ENCODE assay signal across 23 cellular contexts in the genomic region with DNA sequence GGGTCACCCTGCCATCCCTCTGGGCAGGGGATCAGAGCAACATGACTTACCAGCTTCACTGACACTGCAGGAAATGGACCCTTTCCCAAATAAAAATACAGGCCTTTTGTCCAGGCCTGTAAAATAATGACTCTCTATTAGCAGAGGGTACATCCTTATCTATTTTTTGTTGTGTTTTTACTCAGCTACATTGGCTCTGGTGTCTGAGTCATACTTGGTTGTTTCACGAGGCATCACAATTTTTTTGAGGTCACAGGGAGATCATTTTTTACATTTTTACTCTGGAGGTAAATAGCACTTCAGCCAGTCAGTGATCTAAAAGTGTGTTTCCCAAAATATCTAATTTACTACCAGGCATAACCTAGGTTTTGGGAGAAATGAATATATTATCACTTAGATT. TPM values are rescaled to one million over a fixed set of nuclear protein-coding genes. Genes with fewer than 3 reads are reported as not detected.
A peak's percentile ranks its signal among the peaks of the same experiment; 100 is the strongest.
DNase-seq lines count a peak whose midpoint lies in the region; ATAC-seq and TF ChIP-seq lines count a peak whose summit lies in the region.
"Had no signal": no experiment of that assay in that cellular context is flagged by ENCODE, and none has a peak within 500 bp of the region (broad histone marks: within the 10 kb centered on the region; RNA-seq: fewer than 3 reads in every experiment).

No MANE protein-coding gene starts in this region.

- in situ Hi-C loops in brain microvascular endothelial cell (cut with HindIII; ENCODE audit: low pct_ligation_motif_present, low sequenced_read_pairs): no loop called here

- TF ChIP-seq CTCF in BE2C (IDR thresholded peaks at IDR 0.05; ENCODE audit: low read depth, low read length) (no peak), brain microvascular endothelial cell (IDR thresholded peaks at IDR 0.05; ENCODE audit: low read depth, low read length, missing control alignments) (no peak), retinal pigment epithelial cell (conservative IDR thresholded peaks at IDR 0.05; ENCODE audit: low read depth, low read length) (no peak)

- ATAC-seq in GM19452 (IDR thresholded peaks at IDR 0.05; ENCODE audit: unreplicated experiment) (no peak), GM19395 (IDR thresholded peaks at IDR 0.05; ENCODE audit: unreplicated experiment) (no peak)

- no peak overlapping the region for H3K27ac ChIP-seq in brain microvascular endothelial cell
- H3K27ac ChIP-seq: HL-60, stomach had no signal

- peaks cover 5% of the 10 kb centered on the region; the same call in 1 of the 2 replicates for H3K4me1 ChIP-seq in BE2C
- H3K4me1 ChIP-seq: stomach had no signal

- DNase-seq in BE2C (peak; percentile 21), LHCN-M2 (ENCODE audit: low read depth) (peak; percentile 49), brain microvascular endothelial cell (peak; percentile 53), retinal pigment epithelial cell (ENCODE audit: low read depth) (peak; percentile 50), D341Med (ENCODE audit: low spot score) (no peak), DMS53 treated with DMSO at 0.1 percent for 48 hours (lab: John Stamatoyannopoulos, UW; ENCODE audit: unreplicated experiment) (no peak)
- DNase-seq: activated CD4-positive, alpha-beta T cell treated with anti-CD3 and anti-CD28 coated beads, Interleukin-2, amount 50 U/mL, for 48 hours; activated CD4-positive, CD25-positive, alpha-beta regulatory T cell; activated CD8-positive, alpha-beta memory T cell treated with anti-CD3 and anti-CD28 coated beads, Interleukin-2, amount 50 U/mL, for 48 hours; activated naive CD8-positive, alpha-beta T cell treated with anti-CD3 and anti-CD28 coated beads, Interleukin-2, amount 10 ng/mL, durations not matched to agents 7 days and 5 days; cortex of kidney; endodermal cell; GOT3; naive B cell; NCI-H510A treated with DMSO at 0.1 percent for 48 hours; retina; RPMI8226; stimulated activated CD4-positive, alpha-beta T cell treated with anti-CD3 and anti-CD28 coated beads, Interleukin-12 subunit alpha, Interleukin-12 subunit beta, amount 100 ng/mL, for 4 hours; stomach; trophoblast cell had no signal

- no peaks in the 10 kb centered on the region for H3K27me3 ChIP-seq in BE2C
- H3K27me3 ChIP-seq in brain microvascular endothelial cell (replicated peaks): no peaks in the 10 kb centered on the region
- H3K27me3 ChIP-seq: stomach had no signal

- H3K36me3 ChIP-seq in BE2C: no peaks in the 10 kb centered on the region
- no peaks in the 10 kb centered on the region for H3K36me3 ChIP-seq in brain microvascular endothelial cell (replicated peaks)
- H3K36me3 ChIP-seq: stomach had no signal

- no peaks in the 10 kb centered on the region for H3K9me3 ChIP-seq in BE2C
- H3K9me3 ChIP-seq: stomach had no signal

- H3K4me3 ChIP-seq in BE2C (ENCODE audit: low read depth, low read length) (no peak overlapping the region), brain microvascular endothelial cell (ENCODE audit: low read depth, low read length) (no peak overlapping the region), retinal pigment epithelial cell (ENCODE audit: low read length) (no peak overlapping the region)
- H3K4me3 ChIP-seq: stomach had no signal

RNA-seq across cellular contexts. Expression of gene HTR2A, which starts 6.9 kb away (rescaled TPM):
- polyA plus RNA-seq in BE2C (2012; ENCODE audit: insufficient read depth, insufficient read length, low read depth): not detected
- total RNA-seq in LHCN-M2 (2014; rRNA removed): 0.34 and 2.2 TPM in 2 replicates
- polyA plus RNA-seq in LHCN-M2 (2012): 0.07 TPM
- total RNA-seq: activated naive CD8-positive, alpha-beta T cell treated with anti-CD3 and anti-CD28 coated beads, Interleukin-2, amount 10 ng/mL, durations not matched to agents 7 days and 5 days; endodermal cell had no signal

Comparison
In these comparisons a context has a peak if more than half of its experiments do, and no peak if none do; other contexts are left out.
1. DNase-seq: peak in BE2C (single experiment), LHCN-M2 (single experiment), brain microvascular endothelial cell (single experiment) and retinal pigment epithelial cell (single experiment); none in D341Med (single experiment) and DMS53 treated with DMSO at 0.1 percent for 48 hours (single experiment).